In the genomic region with DNA sequence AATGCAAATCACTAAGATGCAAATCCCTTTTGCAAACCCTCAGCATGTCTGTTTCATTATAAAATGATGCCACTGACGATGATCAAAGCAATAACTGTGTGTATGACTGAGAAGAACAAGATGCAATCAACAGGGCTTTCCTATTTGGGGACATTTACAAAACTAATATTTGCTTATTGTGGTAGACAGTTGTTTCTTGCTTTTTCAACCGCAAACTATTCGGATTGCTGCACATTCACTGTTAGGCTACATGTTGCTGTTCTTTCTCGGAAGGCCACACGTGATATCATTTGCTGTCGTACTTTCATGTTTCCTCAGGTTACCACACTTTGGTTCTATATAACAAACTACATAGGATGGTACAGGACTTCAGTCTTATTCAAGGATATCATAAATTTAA, we compare ENCODE assay signal across 40 cellular contexts. TPM values are rescaled to one million over a fixed set of nuclear protein-coding genes. Genes with fewer than 3 reads are reported as not detected.
"Had no signal": no experiment of that assay in that cellular context is flagged by ENCODE, and none has a peak within 500 bp of the region (broad histone marks: within the 10 kb centered on the region; RNA-seq: fewer than 3 reads in every experiment).

No MANE protein-coding gene starts in this region.

- H3K4me1 ChIP-seq: adrenal gland, ascending aorta, breast epithelium had no signal

- H3K27ac ChIP-seq: ascending aorta, brain microvascular endothelial cell, breast epithelium, cardiac muscle cell had no signal

- ATAC-seq: activated naive CD4-positive, alpha-beta T cell treated with anti-CD3 and anti-CD28 coated beads, Interleukin-2, amount 50 U/mL, for 72 hours; activated naive CD8-positive, alpha-beta T cell treated with anti-CD3 and anti-CD28 coated beads, Interleukin-2, amount 50 U/mL, for 24 hours; activated T-cell treated with anti-CD3 and anti-CD28 coated beads, Interleukin-2, amount 50 U/mL, for 4 hours; activated T-cell treated with anti-CD3 and anti-CD28 coated beads, Interleukin-2, amount 50 U/mL, for 72 hours; activated T-helper 17 cell treated with anti-CD3 and anti-CD28 coated beads, Interleukin-2, amount 50 U/mL, for 72 hours had no signal

- H3K36me3 ChIP-seq: adrenal gland, ascending aorta, brain microvascular endothelial cell, breast epithelium, cardiac muscle cell had no signal

- H3K27me3 ChIP-seq: adrenal gland, ascending aorta, brain microvascular endothelial cell, breast epithelium, cardiac muscle cell had no signal

- FAIRE-seq: astrocyte, bronchial epithelial cell, colon had no signal

- H3K4me3 Mint-ChIP-seq: activated naive CD4-positive, alpha-beta T cell treated with anti-CD3 and anti-CD28 coated beads for 36 hours; activated naive CD4-positive, alpha-beta T cell treated with anti-CD3 and anti-CD28 coated beads, Interleukin-2, amount 10 ng/mL, durations not matched to agents 7 days and 5 days; activated naive CD4-positive, alpha-beta T cell treated with anti-CD3 and anti-CD28 coated beads, Interleukin-2, amount 50 U/mL, for 24 hours; activated naive CD8-positive, alpha-beta T cell; activated naive CD8-positive, alpha-beta T cell treated with anti-CD3 and anti-CD28 coated beads for 36 hours; activated naive CD8-positive, alpha-beta T cell treated with anti-CD3 and anti-CD28 coated beads, Interleukin-2, amount 10 ng/mL, durations not matched to agents 7 days and 5 days; activated naive CD8-positive, alpha-beta T cell treated with anti-CD3 and anti-CD28 coated beads, Interleukin-2, amount 50 U/mL, for 24 hours; activated T-cell treated with anti-CD3 and anti-CD28 coated beads, Interleukin-2, amount 50 U/mL, for 24 hours; activated T-cell treated with anti-CD3 and anti-CD28 coated beads, Interleukin-2, amount 50 U/mL, for 4 hours; activated T-cell treated with anti-CD3 and anti-CD28 coated beads, Interleukin-2, amount 50 U/mL, for 72 hours; activated T-helper 1 cell treated with anti-CD3 and anti-CD28 coated beads, Interleukin-12 subunit alpha, Interleukin-12 subunit beta, Interleukin-2, Interleukin-4 antibody, amounts not matched to agents 30 ng/mL and 10 ng/mL and 1 ng/mL, durations not matched to agents 14 hours and 24 hours and 36 hours; activated T-helper 17 cell treated with anti-CD3 and anti-CD28 coated beads, Interleukin-2, amount 50 U/mL, for 72 hours; brain; central memory CD8-positive, alpha-beta T cell had no signal

- H3K9me3 ChIP-seq: adrenal gland, ascending aorta, breast epithelium had no signal

- H3K4me3 ChIP-seq: adrenal gland, ascending aorta, breast epithelium, cardiac muscle cell had no signal

- H3K27me3 Mint-ChIP-seq: activated naive CD4-positive, alpha-beta T cell treated with anti-CD3 and anti-CD28 coated beads, Interleukin-2, amount 10 ng/mL, durations not matched to agents 7 days and 5 days; activated naive CD8-positive, alpha-beta T cell treated with anti-CD3 and anti-CD28 coated beads, Interleukin-2, amount 10 ng/mL, durations not matched to agents 7 days and 5 days; brain; central memory CD8-positive, alpha-beta T cell had no signal

- H3K9me3 Mint-ChIP-seq: activated naive CD4-positive, alpha-beta T cell treated with anti-CD3 and anti-CD28 coated beads for 36 hours; activated naive CD4-positive, alpha-beta T cell treated with anti-CD3 and anti-CD28 coated beads, Interleukin-2, amount 10 ng/mL, durations not matched to agents 7 days and 5 days; activated naive CD4-positive, alpha-beta T cell treated with anti-CD3 and anti-CD28 coated beads, Interleukin-2, amount 50 U/mL, for 24 hours; activated naive CD4-positive, alpha-beta T cell treated with anti-CD3 and anti-CD28 coated beads, Interleukin-2, amount 50 U/mL, for 72 hours; activated naive CD8-positive, alpha-beta T cell treated with anti-CD3 and anti-CD28 coated beads for 36 hours; activated naive CD8-positive, alpha-beta T cell treated with anti-CD3 and anti-CD28 coated beads, Interleukin-2, amount 10 ng/mL, durations not matched to agents 7 days and 5 days; activated naive CD8-positive, alpha-beta T cell treated with anti-CD3 and anti-CD28 coated beads, Interleukin-2, amount 50 U/mL, for 24 hours; activated T-cell treated with anti-CD3 and anti-CD28 coated beads, Interleukin-2, amount 50 U/mL, for 24 hours; activated T-cell treated with anti-CD3 and anti-CD28 coated beads, Interleukin-2, amount 50 U/mL, for 4 hours; activated T-cell treated with anti-CD3 and anti-CD28 coated beads, Interleukin-2, amount 50 U/mL, for 72 hours; activated T-helper 1 cell treated with anti-CD3 and anti-CD28 coated beads, Interleukin-12 subunit alpha, Interleukin-12 subunit beta, Interleukin-2, Interleukin-4 antibody, amounts not matched to agents 30 ng/mL and 10 ng/mL and 1 ng/mL, durations not matched to agents 14 hours and 24 hours and 36 hours; activated T-helper 17 cell treated with anti-CD3 and anti-CD28 coated beads, Interleukin-2, amount 50 U/mL, for 72 hours; activated T-helper 2 cell treated with anti-CD3 and anti-CD28 coated beads, Interferon-gamma antibody, Interleukin-2, Interleukin-4, amounts not matched to agents 10 μg/mL and 5 μg/mL and 100 μg/mL, durations not matched to agents 14 hours and 24 hours and 36 hours; brain; central memory CD8-positive, alpha-beta T cell had no signal

- DNase-seq: activated effector memory CD4-positive, alpha-beta T cell treated with anti-CD3 and anti-CD28 coated beads, Interleukin-2, amount 50 U/mL, for 16 hours; activated effector memory CD4-positive, alpha-beta T cell treated with Interleukin-2 at 50 U/mL for 16 hours; activated gamma-delta T cell; activated gamma-delta T cell treated with Interleukin-2 at 50 U/mL for 16 hours; activated naive CD4-positive, alpha-beta T cell; activated naive CD4-positive, alpha-beta T cell treated with anti-CD3 and anti-CD28 coated beads for 36 hours; activated naive CD4-positive, alpha-beta T cell treated with anti-CD3 and anti-CD28 coated beads, Interleukin-2, amount 10 ng/mL, durations not matched to agents 7 days and 5 days; activated naive CD4-positive, alpha-beta T cell treated with anti-CD3 and anti-CD28 coated beads, Interleukin-2, amount 50 U/mL, for 16 hours; activated naive CD4-positive, alpha-beta T cell treated with Interleukin-2 at 50 U/mL for 16 hours; activated naive CD8-positive, alpha-beta T cell treated with anti-CD3 and anti-CD28 coated beads for 36 hours; activated naive CD8-positive, alpha-beta T cell treated with anti-CD3 and anti-CD28 coated beads, Interleukin-2, amount 10 ng/mL, durations not matched to agents 7 days and 5 days; activated naive CD8-positive, alpha-beta T cell treated with anti-CD3 and anti-CD28 coated beads, Interleukin-2, amount 50 U/mL, for 24 hours; activated T-cell treated with anti-CD3 and anti-CD28 coated beads, Interleukin-2, amount 50 U/mL, for 24 hours; activated T-cell treated with anti-CD3 and anti-CD28 coated beads, Interleukin-2, amount 50 U/mL, for 4 hours; activated T-cell treated with anti-CD3 and anti-CD28 coated beads, Interleukin-2, amount 50 U/mL, for 48 hours; activated T-cell treated with anti-CD3 and anti-CD28 coated beads, Interleukin-2, amount 50 U/mL, for 72 hours; adrenal gland; amniotic stem cell; amygdala; aorta; brain microvascular endothelial cell; caudate nucleus; central memory CD4-positive, alpha-beta T cell; cerebellar nuclear complex had no signal

- H3K4me1 Mint-ChIP-seq: activated naive CD4-positive, alpha-beta T cell treated with anti-CD3 and anti-CD28 coated beads, Interleukin-2, amount 10 ng/mL, durations not matched to agents 7 days and 5 days; activated naive CD4-positive, alpha-beta T cell treated with anti-CD3 and anti-CD28 coated beads, Interleukin-2, amount 50 U/mL, for 24 hours; activated naive CD8-positive, alpha-beta T cell treated with anti-CD3 and anti-CD28 coated beads, Interleukin-2, amount 50 U/mL, for 24 hours; activated T-helper 17 cell treated with anti-CD3 and anti-CD28 coated beads, Interleukin-2, amount 50 U/mL, for 72 hours; brain; central memory CD8-positive, alpha-beta T cell had no signal

- H3K36me3 Mint-ChIP-seq: activated naive CD4-positive, alpha-beta T cell treated with anti-CD3 and anti-CD28 coated beads, Interleukin-2, amount 10 ng/mL, durations not matched to agents 7 days and 5 days; activated naive CD4-positive, alpha-beta T cell treated with anti-CD3 and anti-CD28 coated beads, Interleukin-2, amount 50 U/mL, for 24 hours; activated naive CD4-positive, alpha-beta T cell treated with anti-CD3 and anti-CD28 coated beads, Interleukin-2, amount 50 U/mL, for 72 hours; activated naive CD8-positive, alpha-beta T cell; activated naive CD8-positive, alpha-beta T cell treated with anti-CD3 and anti-CD28 coated beads for 36 hours; activated naive CD8-positive, alpha-beta T cell treated with anti-CD3 and anti-CD28 coated beads, Interleukin-2, amount 10 ng/mL, durations not matched to agents 7 days and 5 days; brain had no signal

- H3K27ac Mint-ChIP-seq: activated naive CD4-positive, alpha-beta T cell treated with anti-CD3 and anti-CD28 coated beads for 36 hours; activated naive CD4-positive, alpha-beta T cell treated with anti-CD3 and anti-CD28 coated beads, Interleukin-2, amount 10 ng/mL, durations not matched to agents 7 days and 5 days; activated naive CD4-positive, alpha-beta T cell treated with anti-CD3 and anti-CD28 coated beads, Interleukin-2, amount 50 U/mL, for 24 hours; activated naive CD4-positive, alpha-beta T cell treated with anti-CD3 and anti-CD28 coated beads, Interleukin-2, amount 50 U/mL, for 72 hours; activated naive CD8-positive, alpha-beta T cell; activated naive CD8-positive, alpha-beta T cell treated with anti-CD3 and anti-CD28 coated beads for 36 hours; activated naive CD8-positive, alpha-beta T cell treated with anti-CD3 and anti-CD28 coated beads, Interleukin-2, amount 10 ng/mL, durations not matched to agents 7 days and 5 days; activated naive CD8-positive, alpha-beta T cell treated with anti-CD3 and anti-CD28 coated beads, Interleukin-2, amount 50 U/mL, for 24 hours; activated T-cell treated with anti-CD3 and anti-CD28 coated beads, Interleukin-2, amount 50 U/mL, for 24 hours; activated T-cell treated with anti-CD3 and anti-CD28 coated beads, Interleukin-2, amount 50 U/mL, for 72 hours; activated T-helper 1 cell treated with anti-CD3 and anti-CD28 coated beads, Interleukin-12 subunit alpha, Interleukin-12 subunit beta, Interleukin-2, Interleukin-4 antibody, amounts not matched to agents 30 ng/mL and 10 ng/mL and 1 ng/mL, durations not matched to agents 14 hours and 24 hours and 36 hours; activated T-helper 17 cell treated with anti-CD3 and anti-CD28 coated beads, Interleukin-2, amount 50 U/mL, for 72 hours; activated T-helper 2 cell treated with anti-CD3 and anti-CD28 coated beads, Interferon-gamma antibody, Interleukin-2, Interleukin-4, amounts not matched to agents 10 μg/mL and 5 μg/mL and 100 μg/mL, durations not matched to agents 14 hours and 24 hours and 36 hours; brain had no signal

RNA-seq across cellular contexts. Expression of a gene that starts 49.8 kb away (rescaled TPM):
- total RNA-seq: activated naive CD4-positive, alpha-beta T cell treated with anti-CD3 and anti-CD28 coated beads for 36 hours; activated naive CD4-positive, alpha-beta T cell treated with anti-CD3 and anti-CD28 coated beads, Interleukin-2, amount 50 U/mL, for 72 hours; activated naive CD8-positive, alpha-beta T cell treated with anti-CD3 and anti-CD28 coated beads for 36 hours; activated naive CD8-positive, alpha-beta T cell treated with anti-CD3 and anti-CD28 coated beads, Interleukin-2, amount 10 ng/mL, durations not matched to agents 7 days and 5 days; activated T-cell treated with anti-CD3 and anti-CD28 coated beads, Interleukin-2, amount 50 U/mL, for 4 hours; activated T-cell treated with anti-CD3 and anti-CD28 coated beads, Interleukin-2, amount 50 U/mL, for 72 hours; activated T-helper 1 cell treated with anti-CD3 and anti-CD28 coated beads, Interleukin-12 subunit alpha, Interleukin-12 subunit beta, Interleukin-2, Interleukin-4 antibody, amounts not matched to agents 30 ng/mL and 10 ng/mL and 1 ng/mL, durations not matched to agents 14 hours and 24 hours and 36 hours; activated T-helper 17 cell treated with anti-CD3 and anti-CD28 coated beads, Interleukin-2, amount 50 U/mL, for 72 hours; activated T-helper 2 cell treated with anti-CD3 and anti-CD28 coated beads, Interferon-gamma antibody, Interleukin-2, Interleukin-4, amounts not matched to agents 10 μg/mL and 5 μg/mL and 100 μg/mL, durations not matched to agents 14 hours and 24 hours and 36 hours; astrocyte; bronchial epithelial cell; cardiac septum; chondrocyte had no signal
